ENCODE assay signal across 1 cellular context in genomic region chr2:181041661-181042060, GRCh38.
TF ChIP-seq lines count a peak whose summit lies in the region.

No MANE protein-coding gene starts in this region.

TF ChIP-seq in GM12878, 131 proteins besides CTCF, POLR2A, EP300 and RAD21 (continued from another document):
- no peak for TF ChIP-seq ZBTB11 (CRISPR knock-in tag; IDR thresholded peaks at IDR 0.05)
- no peak for TF ChIP-seq SKIL (IDR thresholded peaks at IDR 0.05; ENCODE audit: low read depth, poor library complexity, severe bottlenecking)
- no peak for TF ChIP-seq ZNF24 (IDR thresholded peaks at IDR 0.05)
- no peak for TF ChIP-seq MAX (IDR thresholded peaks at IDR 0.05; ENCODE audit: low read depth, low read length)
- TF ChIP-seq BCL11A (IDR thresholded peaks at IDR 0.05; ENCODE audit: low read depth, low read length), result no peak
- TF ChIP-seq NRF1 (conservative IDR thresholded peaks at IDR 0.05; ENCODE audit: low read depth, low read length), result no peak
TF ChIP-seq in GM12878: peak in this region for 0.
